In genomic region chr10:49592726-49593563, GRCh38 we compare ENCODE assay signal across 9 cellular contexts. TPM values are rescaled to one million over a fixed set of nuclear protein-coding genes. Genes with fewer than 3 reads are reported as not detected.
DNase-seq lines count a peak whose midpoint lies in the region; ATAC-seq, FAIRE-seq and TF ChIP-seq lines count a peak whose summit lies in the region.
"Had no signal": no experiment of that assay in that cellular context is flagged by ENCODE, and none has a peak within 500 bp of the region (broad histone marks: within the 10 kb centered on the region; RNA-seq: fewer than 3 reads in every experiment).

No MANE protein-coding gene starts in this region.

- peaks cover 5% of the 10 kb centered on the region for H3K79me1 ChIP-seq in trophoblast cell (ENCODE audit: low read length)

- no peak overlapping the region for H4K8ac ChIP-seq in trophoblast cell (ENCODE audit: low read depth, low read length)

- no peaks in the 10 kb centered on the region for H3K79me2 ChIP-seq in trophoblast cell (ENCODE audit: control insufficient read depth, insufficient read depth, low read length, poor library complexity)

- no peak overlapping the region for H2BK120ac ChIP-seq in trophoblast cell (ENCODE audit: insufficient read depth, low read length, poor library complexity)

- peak; percentile 82 for ATAC-seq in HG03460 (IDR thresholded peaks at IDR 0.05; ENCODE audit: unreplicated experiment)

- FAIRE-seq in GM18507 (lab: Jason Lieb, UNC) = peak; percentile 94

- no peak overlapping the region for H4K91ac ChIP-seq in trophoblast cell (ENCODE audit: low read depth, low read length)

- no peak overlapping the region for H3K4ac ChIP-seq in trophoblast cell (ENCODE audit: low read depth, low read length)

- no peak overlapping the region for H2BK12ac ChIP-seq in trophoblast cell (ENCODE audit: low read length)

- H3K4me3 ChIP-seq in AG10803 (ENCODE audit: low read length) (no peak overlapping the region), trophoblast cell (ENCODE audit: low read depth, low read length) (no peak overlapping the region), uterus (no peak overlapping the region)

- H3K9me3 ChIP-seq in trophoblast cell (ENCODE audit: insufficient read depth, low read depth, low read length) = peaks cover 2% of the 10 kb centered on the region
- no peaks in the 10 kb centered on the region for H3K9me3 ChIP-seq in uterus

- H3K4me1 ChIP-seq in trophoblast cell (ENCODE audit: control insufficient read depth in 1 of 2, insufficient read depth in 2 of 2, low read length in 2 of 2) (peaks cover 11% of the 10 kb centered on the region in 2 experiments), uterus (no peaks in the 10 kb centered on the region)

- DNase-seq in AG10803 (ENCODE audit: low read depth) (peak; percentile 47), GM18507 (ENCODE audit: extremely low spot score, insufficient read length, low read depth) (peak; percentile 51), RPMI7951 (ENCODE audit: low read depth) (peak; percentile 54), globus pallidus (ENCODE audit: low spot score) (peak; percentile 35), trophoblast cell (peak; percentile 57 to 88), uterus (peak in 1 of 2 donors; percentile 24)
- peak; percentile 12 for DNase-seq in activated effector memory CD4-positive, alpha-beta T cell treated with Interleukin-2 at 50 U/mL for 16 hours

- no peak overlapping the region for H2AFZ ChIP-seq in trophoblast cell (ENCODE audit: insufficient read depth, low read length, poor library complexity)

- H3K18ac ChIP-seq in trophoblast cell (ENCODE audit: low read length) = no peak overlapping the region

- peak; percentile 99 for TF ChIP-seq CTCF in AG10803 (conservative IDR thresholded peaks at IDR 0.05; ENCODE audit: low read length)
- peak in 3 of 4 experiments; percentile 43 to 70 (median 62) for TF ChIP-seq CTCF in uterus (IDR thresholded peaks at IDR 0.05)

- H2AK5ac ChIP-seq in trophoblast cell (ENCODE audit: low read length) = no peak overlapping the region

- no peak overlapping the region for H3K9ac ChIP-seq in trophoblast cell (ENCODE audit: low read length)

- no peak overlapping the region for H2BK5ac ChIP-seq in trophoblast cell (ENCODE audit: low read depth, low read length, poor library complexity)

- H3K27me3 ChIP-seq in trophoblast cell (ENCODE audit: insufficient read depth, low read length) (no peaks in the 10 kb centered on the region), uterus (no peaks in the 10 kb centered on the region)

- intact Hi-C loops in uterus (cut with DNase I; ENCODE audit: low total_unique reads) = no loop called here

- H3K27ac ChIP-seq in trophoblast cell (ENCODE audit: low read depth, low read length) (no peak overlapping the region), uterus (no peak overlapping the region)

- TF ChIP-seq POLR2A in uterus (IDR thresholded peaks at IDR 0.05) = no peak

- no peak overlapping the region for H3K23ac ChIP-seq in trophoblast cell (ENCODE audit: low read length)

- H3K4me2 ChIP-seq in trophoblast cell (ENCODE audit: low read length) = no peak overlapping the region

- no peak overlapping the region for H4K12ac ChIP-seq in trophoblast cell (ENCODE audit: low read depth, low read length)

- no peak overlapping the region for H3K14ac ChIP-seq in trophoblast cell (ENCODE audit: low read length)

- H3K36me3 ChIP-seq in trophoblast cell (ENCODE audit: control insufficient read depth in 1 of 2, insufficient read depth in 2 of 2, low read length in 2 of 2) (no peaks in the 10 kb centered on the region), uterus (no peaks in the 10 kb centered on the region)

- no CpG with 5 or more reads among the region's 9 CpGs for WGBS in trophoblast cell (ENCODE audit: extremely low coverage, insufficient coverage, insufficient read length)

RNA-seq across cellular contexts. Expression of gene SLC18A3, which starts 17.2 kb away (rescaled TPM):
- total RNA-seq in RPMI7951 (2014; rRNA removed; shearing (Covaris generic)) = not detected in 2 replicates
- 3.0 and 3.9 TPM in 2 replicates for polyA plus RNA-seq in trophoblast cell (2013)
- under 1 TPM in 1 of 4 donors, not detected in 3; 0.07 TPM for total RNA-seq in uterus
- total RNA-seq: skeletal muscle tissue had no signal

RNA-seq across cellular contexts. Expression of gene CHAT, which starts 20.9 kb away (rescaled TPM):
- total RNA-seq in RPMI7951 (2014; rRNA removed; shearing (Covaris generic)) = not detected in 2 replicates
- polyA plus RNA-seq in trophoblast cell (2013) = 0.04 and 0.07 TPM in 2 replicates
- total RNA-seq in uterus = not detected
- total RNA-seq: skeletal muscle tissue had no signal

RNA-seq across cellular contexts. Expression of gene ERCC6, which starts 54.0 kb away (rescaled TPM):
- total RNA-seq in RPMI7951 (2014; rRNA removed; shearing (Covaris generic)) = 7.8 and 8.1 TPM in 2 replicates
- polyA plus RNA-seq in trophoblast cell (2013) = 8.3 and 8.7 TPM in 2 replicates
- total RNA-seq in uterus = 10 to 100 TPM in 2 of 4 donors, 1 to 10 TPM in 2; 7.9 to 25.1 (median 16.3) TPM
